8 cellular contexts compared by ENCODE assay signal in the genomic region with DNA sequence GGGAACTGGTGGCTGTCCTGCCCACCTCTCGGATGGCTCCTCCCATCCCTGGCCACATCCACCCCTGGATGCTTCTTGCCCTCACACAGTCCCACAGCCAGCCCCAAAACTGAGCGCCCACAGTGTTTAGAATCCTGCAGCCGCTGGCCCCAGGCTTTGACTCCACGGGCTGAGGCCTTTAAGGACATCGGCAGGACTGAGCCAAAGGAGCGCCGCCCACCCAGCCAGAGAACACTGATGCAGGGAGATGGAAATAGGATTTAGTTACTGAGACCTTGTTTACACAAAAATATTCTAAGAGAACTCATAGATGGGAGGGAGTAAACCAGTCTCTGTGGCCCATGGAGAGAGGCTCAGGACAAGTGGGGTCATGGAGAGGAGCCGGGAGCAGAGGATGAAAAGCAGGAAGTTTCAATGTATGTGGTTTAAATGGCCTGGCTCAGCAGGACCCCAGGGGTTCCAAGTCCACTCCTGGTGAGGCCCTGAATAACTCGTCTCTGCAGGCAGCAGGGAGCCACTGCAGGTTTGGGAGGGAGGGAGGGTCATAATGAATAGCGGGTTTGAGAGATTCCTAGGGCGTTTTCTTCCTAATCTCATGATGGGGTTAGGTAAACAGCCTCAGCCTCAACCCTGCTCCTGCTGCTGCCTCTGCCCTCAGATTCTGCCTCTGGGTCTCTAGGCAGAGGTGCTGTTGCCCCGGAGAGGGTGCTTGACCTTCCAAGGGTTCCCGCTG.
DNase-seq lines count a peak whose midpoint lies in the region; ATAC-seq and TF ChIP-seq lines count a peak whose summit lies in the region.
"Not testable (repeated sequence)": the region's sequence is repeated elsewhere in the genome, so short reads cannot be mapped to it uniquely, and the experiment has no call there.

No MANE protein-coding gene starts in this region.

- H3K9ac ChIP-seq in H9 (ENCODE audit: extremely low read depth, insufficient read length, low read length): not testable (repeated sequence)
- H3K9ac ChIP-seq in Karpas-422 (ENCODE audit: low read length): peak overlapping the region; percentile 36; the same call in 1 of the 2 replicates

- not testable (repeated sequence) for H3K9me3 ChIP-seq in H9 (ENCODE audit: control insufficient read depth, low read depth, low read length); Karpas-422 (ENCODE audit: low read length); body of pancreas; mucosa of descending colon; upper lobe of right lung

- no CpG with 5 or more reads among the region's 13 CpGs for WGBS in H9 (ENCODE audit: extremely low coverage, insufficient read length, low lambda C conversion rate)
- 33 to 42% methylated on average over 10 to 12 of the region's 13 CpGs for WGBS in body of pancreas, 2 donors

- H2AK5ac ChIP-seq in H9 (ENCODE audit: insufficient read length, low read length): not testable (repeated sequence)

- H3K79me1 ChIP-seq in H9 (ENCODE audit: insufficient read depth, low read depth, low read length, poor library complexity, severe bottlenecking): not testable (repeated sequence)

- not testable (repeated sequence) for H3K27ac ChIP-seq in H9 (ENCODE audit: insufficient read length, low read depth, low read length); body of pancreas; upper lobe of right lung
- H3K27ac ChIP-seq in Karpas-422 (ENCODE audit: low read length): peak overlapping the region; percentile 94

- H3K4me3 Mint-ChIP-seq in H9: not testable (repeated sequence)

- H3K23me2 ChIP-seq in H9 (ENCODE audit: insufficient read length, low read depth, low read length, poor library complexity, severe bottlenecking): not testable (repeated sequence)

- intact Hi-C loops in body of pancreas (cut with DNase I); Right ventricle myocardium superior (cut with DNase I); mucosa of descending colon (cut with DNase I, micrococcal nuclease); sciatic nerve (cut with DNase I); upper lobe of right lung (cut with DNase I): not testable (repeated sequence)

- H3K27me3 ChIP-seq in H9 (ENCODE audit: insufficient read depth, low read length); Karpas-422 (ENCODE audit: low read length); body of pancreas; upper lobe of right lung: not testable (repeated sequence)

- H2AFZ ChIP-seq in H9 (ENCODE audit: low read length); Karpas-422 (ENCODE audit: low read length): not testable (repeated sequence)

- not testable (repeated sequence) for H2BK120ac ChIP-seq in H9 (ENCODE audit: low read depth, low read length, poor library complexity, severe bottlenecking)

- H3K4me1 ChIP-seq in H9 (ENCODE audit: insufficient read depth, low read length); body of pancreas; mucosa of descending colon (ENCODE audit: low read depth); upper lobe of right lung: not testable (repeated sequence)
- peaks cover 54% of the 10 kb centered on the region for H3K4me1 ChIP-seq in Karpas-422 (ENCODE audit: low read length)

- H3K27ac Mint-ChIP-seq in H9: peak overlapping the region in 1 of 3 experiments; percentile 52; a peak in 1 of 7 replicates

- not testable (repeated sequence) for H3K36me3 ChIP-seq in Karpas-422 (ENCODE audit: insufficient read depth, low read length); body of pancreas (replicated peaks in 1 of 2; ENCODE audit: insufficient read depth in 1 of 2, low read depth in 2 of 2); mucosa of descending colon (ENCODE audit: low read depth); upper lobe of right lung

- H4K5ac ChIP-seq in H9 (ENCODE audit: insufficient read length, low read depth, low read length): not testable (repeated sequence)

- not testable (repeated sequence) for H2BK15ac ChIP-seq in H9 (ENCODE audit: low read depth, low read length)

- not testable (repeated sequence) for TF ChIP-seq CTCF in H9 (conservative IDR thresholded peaks at IDR 0.05); body of pancreas (IDR thresholded peaks at IDR 0.05); mucosa of descending colon (IDR thresholded peaks at IDR 0.05); upper lobe of right lung (IDR thresholded peaks at IDR 0.05)

- peaks cover 41% of the 10 kb centered on the region for H3K27me3 Mint-ChIP-seq in H9 (ENCODE audit: low read depth)

- not testable (repeated sequence) for H3K4me2 ChIP-seq in H9 (ENCODE audit: insufficient read depth, insufficient read length, low read length)
- H3K4me2 ChIP-seq in Karpas-422 (ENCODE audit: low read depth, low read length, poor library complexity, severe bottlenecking): peak overlapping the region; percentile 49

- H3K79me2 ChIP-seq in H9 (ENCODE audit: insufficient read depth, low read length); Karpas-422 (ENCODE audit: low read length): not testable (repeated sequence)

- H4K20me1 ChIP-seq in H9 (ENCODE audit: control insufficient read depth, insufficient read depth, insufficient read length); Karpas-422 (ENCODE audit: insufficient read depth, low read depth, low read length): not testable (repeated sequence)

- DNase-seq in ELF-1 (ENCODE audit: low read depth, low spot score) (peak; percentile 23), H9 (peak; percentile 26), mucosa of descending colon (peak in 1 of 3 donors; percentile 40)
- DNase-seq in Karpas-422; body of pancreas; Right ventricle myocardium superior; sciatic nerve (ENCODE audit: low spot score); upper lobe of right lung: not testable (repeated sequence)

- H4K8ac ChIP-seq in H9 (replicated peaks; ENCODE audit: insufficient read length, low read depth, low read length): not testable (repeated sequence)

- H2BK20ac ChIP-seq in H9 (ENCODE audit: low read depth, low read length, poor library complexity, severe bottlenecking): not testable (repeated sequence)

- H3K18ac ChIP-seq in H9 (ENCODE audit: insufficient read length, low read depth, low read length): not testable (repeated sequence)

- peak overlapping the region; percentile 27; the same call in 1 of the 2 replicates for H3K4me3 ChIP-seq in Karpas-422 (ENCODE audit: low read length)
- H3K4me3 ChIP-seq in body of pancreas, mucosa of descending colon, upper lobe of right lung: not testable (repeated sequence)

- not testable (repeated sequence) for H3K9me2 ChIP-seq in Karpas-422 (replicated peaks; ENCODE audit: insufficient read depth, low read length)

- not testable (repeated sequence) for H3K14ac ChIP-seq in H9 (ENCODE audit: insufficient read depth, low read length)

- ATAC-seq in body of pancreas: peak; percentile 27
- ATAC-seq in Right ventricle myocardium superior (ENCODE audit: poor library complexity): peak; percentile 48
- ATAC-seq in mucosa of descending colon: peak; percentile 17
- peak; percentile 48 for ATAC-seq in sciatic nerve
- peak; percentile 7 for ATAC-seq in upper lobe of right lung

- peaks cover 9 to 11% of the 10 kb centered on the region in 2 experiments for H3K4me1 Mint-ChIP-seq in H9

- not testable (repeated sequence) for H2BK12ac ChIP-seq in H9 (ENCODE audit: insufficient read length, low read depth, low read length)

- not testable (repeated sequence) for H3K9me3 Mint-ChIP-seq in H9

- not testable (repeated sequence) for H3K56ac ChIP-seq in H9 (ENCODE audit: insufficient read length, low read depth, low read length)

- H2BK5ac ChIP-seq in H9 (ENCODE audit: insufficient read length, low read length): not testable (repeated sequence)

- H3T11ph ChIP-seq in H9 (ENCODE audit: low read length): not testable (repeated sequence)

- not testable (repeated sequence) for TF ChIP-seq POLR2A in body of pancreas (IDR thresholded peaks at IDR 0.05)

- not testable (repeated sequence) for H3K36me3 Mint-ChIP-seq in H9 (ENCODE audit: insufficient read depth in 1 of 3, low read depth in 3 of 3)

- H3K23ac ChIP-seq in H9 (ENCODE audit: insufficient read length, low read depth, low read length): not testable (repeated sequence)

- H3K4ac ChIP-seq in H9 (ENCODE audit: low read depth, low read length): not testable (repeated sequence)

- not testable (repeated sequence) for H4K91ac ChIP-seq in H9 (ENCODE audit: insufficient read length, low read depth, low read length)
